14 cellular contexts compared by ENCODE assay signal in the genomic region with DNA sequence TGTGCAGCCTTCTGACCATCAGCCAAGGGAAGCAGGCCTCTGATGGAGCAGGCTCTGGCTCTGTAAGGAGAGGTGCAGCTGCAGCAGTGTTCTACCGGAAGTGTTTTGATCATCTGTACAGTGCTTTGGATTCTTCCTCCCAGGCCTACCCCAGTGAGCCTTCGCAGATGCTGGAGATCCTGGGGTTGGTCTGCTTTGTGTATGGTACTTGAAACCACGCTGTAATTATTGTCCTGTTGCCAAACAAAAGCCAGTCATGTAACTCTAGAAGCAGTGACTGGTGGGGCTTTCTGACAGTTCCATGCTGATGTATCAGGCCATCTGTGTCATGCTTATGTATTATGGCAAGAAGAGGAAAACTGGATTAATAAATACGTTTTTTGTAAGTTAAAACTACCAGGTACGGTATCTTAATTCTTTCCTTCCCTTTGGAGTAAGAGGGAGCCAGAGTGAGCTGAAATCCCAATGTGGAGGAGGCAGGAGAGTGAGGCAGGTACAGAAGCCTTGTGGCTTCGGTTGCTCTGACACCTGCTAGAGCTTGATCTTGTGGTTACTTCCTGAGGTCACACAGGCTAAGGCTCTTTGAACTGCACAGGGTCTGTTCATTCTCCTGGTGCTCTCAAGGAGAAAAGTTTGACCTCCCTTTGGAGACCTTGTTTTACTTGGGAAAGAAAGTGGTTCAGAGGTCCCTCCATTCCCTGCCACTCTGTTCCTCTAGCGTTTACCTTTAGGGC. TPM values are rescaled to one million over a fixed set of nuclear protein-coding genes. Genes with fewer than 3 reads are reported as not detected.
DNase-seq lines count a peak whose midpoint lies in the region; ATAC-seq, FAIRE-seq and TF ChIP-seq lines count a peak whose summit lies in the region.
"Had no signal": no experiment of that assay in that cellular context is flagged by ENCODE, and none has a peak within 500 bp of the region (broad histone marks: within the 10 kb centered on the region; RNA-seq: fewer than 3 reads in every experiment).

No MANE protein-coding gene starts in this region.

- CTCF ChIA-PET in IMR-90 (lab: Yijun Ruan, JAX), result no interaction called here

- TF ChIP-seq POLR2A in IMR-90 (IDR thresholded peaks at IDR 0.05; ENCODE audit: low read depth, low read length), result no peak

- H2AK9ac ChIP-seq in IMR-90 (replicated peaks; ENCODE audit: low read depth, low read length, poor library complexity), result no peak overlapping the region

- H3K36me3 ChIP-seq in BE2C (no peaks in the 10 kb centered on the region), IMR-90 (ENCODE audit: control insufficient read depth, insufficient read depth, low read length) (peaks cover 9% of the 10 kb centered on the region; the same call in 1 of the 2 replicates)

- H3K18ac ChIP-seq in IMR-90 (ENCODE audit: low read depth, low read length), result no peak overlapping the region

- H3K9me3 ChIP-seq in BE2C (no peaks in the 10 kb centered on the region), IMR-90 (ENCODE audit: control insufficient read depth, insufficient read depth, low read length) (no peaks in the 10 kb centered on the region)

- H3K4ac ChIP-seq in IMR-90 (ENCODE audit: low read depth, low read length), result no peak overlapping the region

- H3K56ac ChIP-seq in IMR-90 (ENCODE audit: extremely low read depth, insufficient read depth, low read length), result no peak overlapping the region

- H2BK5ac ChIP-seq in IMR-90 (ENCODE audit: low read depth, low read length, poor library complexity, severe bottlenecking), result no peak overlapping the region

- FAIRE-seq in HTR-8/SVneo (lab: Jason Lieb, UNC), result no peak

- intact Hi-C loops in IMR-90 (cut with micrococcal nuclease), result no loop called here

- H3K23ac ChIP-seq in IMR-90 (ENCODE audit: low read depth, low read length), result peak overlapping the region; percentile 32; the same call in 1 of the 2 replicates

- no peak overlapping the region for H4K5ac ChIP-seq in IMR-90 (ENCODE audit: low read depth, low read length)

- TF ChIP-seq RAD21 in IMR-90 (IDR thresholded peaks at IDR 0.05; ENCODE audit: low read length), result no peak

- ATAC-seq in IMR-90 (ENCODE audit: low read depth) (no peak), GM19463 (IDR thresholded peaks at IDR 0.05; ENCODE audit: unreplicated experiment) (no peak)
- ATAC-seq: left cardiac atrium had no signal

- H3K4me3 ChIP-seq in BE2C (ENCODE audit: low read depth, low read length) (no peak overlapping the region), IMR-90 (ENCODE audit: insufficient read depth, low read depth, low read length) (no peak overlapping the region), astrocyte of the spinal cord (ENCODE audit: low read depth, low read length) (no peak overlapping the region)
- H3K4me3 ChIP-seq: GM23248 had no signal

- H3K4me2 ChIP-seq in IMR-90 (ENCODE audit: low read depth, low read length), result no peak overlapping the region; the same call in 1 of the 2 replicates

- no peak overlapping the region for H4K8ac ChIP-seq in IMR-90 (ENCODE audit: low read depth in 2 of 2, low read length in 2 of 2)

- H2BK15ac ChIP-seq in IMR-90 (ENCODE audit: low read depth, low read length), result no peak overlapping the region

- no peaks in the 10 kb centered on the region for H3K4me1 ChIP-seq in BE2C
- H3K4me1 ChIP-seq in IMR-90 (ENCODE audit: control insufficient read depth, insufficient read depth, low read length), result peaks cover 6% of the 10 kb centered on the region

- no peak overlapping the region for H2BK120ac ChIP-seq in IMR-90 (ENCODE audit: low read depth, low read length)

- BruUV-seq in IMR-90 (replicated peaks; lab: Mats Ljungman, UMichigan), result no TSS peak

- POLR2A ChIA-PET in IMR-90 (lab: Charles Lee; ENCODE audit: unreplicated experiment), result no interaction called here

- H2BK20ac ChIP-seq in IMR-90 (ENCODE audit: low read depth, low read length), result no peak overlapping the region

- H4K91ac ChIP-seq in IMR-90 (ENCODE audit: insufficient read depth, low read depth, low read length), result no peak overlapping the region

- in situ Hi-C loops in IMR-90 (cut with MboI; ENCODE audit: low sequenced_read_pairs), result no loop called here
- in situ Hi-C loops in astrocyte of the spinal cord (cut with HindIII; ENCODE audit: low sequenced_read_pairs), result no loop called here

- TF ChIP-seq CTCF in BE2C (IDR thresholded peaks at IDR 0.05; ENCODE audit: low read depth, low read length) (no peak), IMR-90 (conservative IDR thresholded peaks at IDR 0.05; ENCODE audit: low read depth, low read length) (no peak), astrocyte of the spinal cord (IDR thresholded peaks at IDR 0.05; ENCODE audit: low read depth, low read length) (no peak)

- no peak overlapping the region for H3K14ac ChIP-seq in IMR-90 (replicated peaks; ENCODE audit: low read depth, low read length)

- H2AK5ac ChIP-seq in IMR-90 (ENCODE audit: low read depth, low read length), result no peak overlapping the region

- peak; percentile 18 for DNase-seq in BE2C
- peak; percentile 76 for DNase-seq in IMR-90
- DNase-seq in NCI-H510A treated with DMSO at 0.1 percent for 48 hours (lab: John Stamatoyannopoulos, UW), result peak; percentile 44
- peak; percentile 13 for DNase-seq in astrocyte of the spinal cord (ENCODE audit: low read depth, low spot score)
- DNase-seq in activated effector memory CD4-positive, alpha-beta T cell treated with Interleukin-2 at 50 U/mL for 16 hours, result no peak
- DNase-seq in HTR-8/SVneo (ENCODE audit: insufficient read length, low spot score), result no peak
- DNase-seq in iPS-NIHi7 (ENCODE audit: extremely low spot score), result no peak
- DNase-seq: dermis blood vessel endothelial cell, GM23248, left cardiac atrium, NCI-H446 had no signal

- peaks cover 17 to 43% of the 10 kb centered on the region in 2 experiments for H3K79me1 ChIP-seq in IMR-90 (ENCODE audit: low read depth in 1 of 2, low read length in 2 of 2)

- H4K20me1 ChIP-seq in IMR-90 (ENCODE audit: insufficient read depth, low read length), result no peaks in the 10 kb centered on the region; the same call in 1 of the 2 replicates

- 100% methylated on average over 2 of the region's 7 CpGs; no CpG with 5 or more reads in 1 of the 2 experiments for WGBS in IMR-90 (ENCODE audit: extremely low coverage in 2 of 2, insufficient read length in 1 of 2), 2 experiments

- H2AFZ ChIP-seq in IMR-90 (replicated peaks; ENCODE audit: low read length, poor library complexity), result no peak overlapping the region
- H2AFZ ChIP-seq: GM23248 had no signal

- peaks cover 18% of the 10 kb centered on the region for H3K9me1 ChIP-seq in IMR-90 (ENCODE audit: insufficient read depth, low read length)

- no peak overlapping the region for H3K27ac ChIP-seq in IMR-90 (ENCODE audit: insufficient read depth, low read length)
- H3K27ac ChIP-seq: GM23248 had no signal

- dilution Hi-C loops in IMR-90 (cut with HindIII; ENCODE audit: low sequenced_read_pairs, unreplicated experiment), result no loop called here

- no peak overlapping the region for H3K9ac ChIP-seq in IMR-90 (ENCODE audit: low read depth, low read length)
- H3K9ac ChIP-seq: GM23248 had no signal

- H3K27me3 ChIP-seq in BE2C (no peaks in the 10 kb centered on the region), IMR-90 (ENCODE audit: control insufficient read depth, insufficient read depth, low read length) (no peaks in the 10 kb centered on the region)

TF ChIP-seq in IMR-90, 13 proteins besides CTCF, POLR2A, EP300 and RAD21:
- no peak for TF ChIP-seq CHD1 (IDR thresholded peaks at IDR 0.05; ENCODE audit: low read depth, low read length)
- no peak for TF ChIP-seq RFX5 (IDR thresholded peaks at IDR 0.05; ENCODE audit: low read depth, low read length)
- no peak for TF ChIP-seq NFE2L2 (IDR thresholded peaks at IDR 0.05; ENCODE audit: low read depth, low read length)
- TF ChIP-seq, protein P1, sequence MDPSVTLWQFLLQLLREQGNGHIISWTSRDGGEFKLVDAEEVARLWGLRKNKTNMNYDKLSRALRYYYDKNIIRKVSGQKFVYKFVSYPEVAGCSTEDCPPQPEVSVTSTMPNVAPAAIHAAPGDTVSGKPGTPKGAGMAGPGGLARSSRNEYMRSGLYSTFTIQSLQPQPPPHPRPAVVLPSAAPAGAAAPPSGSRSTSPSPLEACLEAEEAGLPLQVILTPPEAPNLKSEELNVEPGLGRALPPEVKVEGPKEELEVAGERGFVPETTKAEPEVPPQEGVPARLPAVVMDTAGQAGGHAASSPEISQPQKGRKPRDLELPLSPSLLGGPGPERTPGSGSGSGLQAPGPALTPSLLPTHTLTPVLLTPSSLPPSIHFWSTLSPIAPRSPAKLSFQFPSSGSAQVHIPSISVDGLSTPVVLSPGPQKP (IDR thresholded peaks at IDR 0.05; ENCODE audit: borderline replicate concordance, low read depth, low read length), result no peak
- no peak for TF ChIP-seq SMC3 (IDR thresholded peaks at IDR 0.05; ENCODE audit: low read depth, low read length)
- no peak for TF ChIP-seq CEBPB (IDR thresholded peaks at IDR 0.05; ENCODE audit: low read depth, low read length)
- TF ChIP-seq USF2 (IDR thresholded peaks at IDR 0.05; ENCODE audit: low read depth, low read length), result no peak
- TF ChIP-seq MAFK (IDR thresholded peaks at IDR 0.05; ENCODE audit: low read depth, low read length), result no peak
- no peak for TF ChIP-seq FOS (IDR thresholded peaks at IDR 0.05; ENCODE audit: low read depth, low read length)
- no peak for TF ChIP-seq MXI1 (IDR thresholded peaks at IDR 0.05; ENCODE audit: borderline replicate concordance, low read depth, low read length)
- no peak for TF ChIP-seq RCOR1 (IDR thresholded peaks at IDR 0.05; ENCODE audit: insufficient replicate concordance, low read length)
- no peak for TF ChIP-seq BHLHE40 (IDR thresholded peaks at IDR 0.05; ENCODE audit: low read depth, low read length)
- TF ChIP-seq MAZ (IDR thresholded peaks at IDR 0.05; ENCODE audit: borderline replicate concordance, low read depth, low read length), result no peak

RNA-seq across cellular contexts. Expression of gene TMEM42, which starts 3.7 kb away (rescaled TPM):
- 23.9 TPM for polyA plus RNA-seq in BE2C (2012; ENCODE audit: insufficient read depth, insufficient read length, low read depth)
- 10.3 and 13.1 TPM in 2 replicates for total RNA-seq in IMR-90 (2012; rRNA removed)
- 23.7 and 24.7 TPM in 2 replicates for polyA plus RNA-seq in IMR-90 (2012; rRNA removed)
- 25.2 and 26.0 TPM in 2 replicates for polyA plus RNA-seq in IMR-90 (2012; cell fraction: cytosol; rRNA removed)
- 23.8 and 28.1 TPM in 2 replicates for polyA plus RNA-seq in IMR-90 (2012; cell fraction: nucleus; rRNA removed; ENCODE audit: low replicate concordance)

RNA-seq across cellular contexts. Expression of gene TGM4, which starts 9.0 kb away (rescaled TPM):
- polyA plus RNA-seq in BE2C (2012; ENCODE audit: insufficient read depth, insufficient read length, low read depth), result 0.42 TPM
- total RNA-seq in IMR-90 (2012; rRNA removed), result under 0.01 TPM in 1 of 2 replicates, not detected in the other
- 0.03 and 0.10 TPM in 2 replicates for polyA plus RNA-seq in IMR-90 (2012; rRNA removed)
- polyA plus RNA-seq in IMR-90 (2012; cell fraction: cytosol; rRNA removed), result 0.01 TPM in 1 of 2 replicates, not detected in the other
- 0.07 and 0.09 TPM in 2 replicates for polyA plus RNA-seq in IMR-90 (2012; cell fraction: nucleus; rRNA removed; ENCODE audit: low replicate concordance)
- total RNA-seq: dermis blood vessel endothelial cell, GM23248, left cardiac atrium had no signal
- polyA plus RNA-seq: BJ, GM23248, neural cell had no signal

Comparison
In these comparisons a context has a peak if more than half of its experiments do, and no peak if none do; other contexts are left out.
1. DNase-seq: peak in BE2C (single experiment), IMR-90 (single experiment), NCI-H510A treated with DMSO at 0.1 percent for 48 hours (single experiment) and astrocyte of the spinal cord (single experiment); none in activated effector memory CD4-positive, alpha-beta T cell treated with Interleukin-2 at 50 U/mL for 16 hours (single experiment), HTR-8/SVneo (single experiment) and iPS-NIHi7 (single experiment).